Comparison of ENCODE assay signal across 1 cellular context in genomic region chr15:75655911-75656310, GRCh38.
TF ChIP-seq lines count a peak whose summit lies in the region.

No MANE protein-coding gene starts in this region.

TF ChIP-seq in WTC11, 78 proteins besides CTCF, POLR2A, EP300 and RAD21 (continued from another document):
- TF ChIP-seq, protein P1, sequence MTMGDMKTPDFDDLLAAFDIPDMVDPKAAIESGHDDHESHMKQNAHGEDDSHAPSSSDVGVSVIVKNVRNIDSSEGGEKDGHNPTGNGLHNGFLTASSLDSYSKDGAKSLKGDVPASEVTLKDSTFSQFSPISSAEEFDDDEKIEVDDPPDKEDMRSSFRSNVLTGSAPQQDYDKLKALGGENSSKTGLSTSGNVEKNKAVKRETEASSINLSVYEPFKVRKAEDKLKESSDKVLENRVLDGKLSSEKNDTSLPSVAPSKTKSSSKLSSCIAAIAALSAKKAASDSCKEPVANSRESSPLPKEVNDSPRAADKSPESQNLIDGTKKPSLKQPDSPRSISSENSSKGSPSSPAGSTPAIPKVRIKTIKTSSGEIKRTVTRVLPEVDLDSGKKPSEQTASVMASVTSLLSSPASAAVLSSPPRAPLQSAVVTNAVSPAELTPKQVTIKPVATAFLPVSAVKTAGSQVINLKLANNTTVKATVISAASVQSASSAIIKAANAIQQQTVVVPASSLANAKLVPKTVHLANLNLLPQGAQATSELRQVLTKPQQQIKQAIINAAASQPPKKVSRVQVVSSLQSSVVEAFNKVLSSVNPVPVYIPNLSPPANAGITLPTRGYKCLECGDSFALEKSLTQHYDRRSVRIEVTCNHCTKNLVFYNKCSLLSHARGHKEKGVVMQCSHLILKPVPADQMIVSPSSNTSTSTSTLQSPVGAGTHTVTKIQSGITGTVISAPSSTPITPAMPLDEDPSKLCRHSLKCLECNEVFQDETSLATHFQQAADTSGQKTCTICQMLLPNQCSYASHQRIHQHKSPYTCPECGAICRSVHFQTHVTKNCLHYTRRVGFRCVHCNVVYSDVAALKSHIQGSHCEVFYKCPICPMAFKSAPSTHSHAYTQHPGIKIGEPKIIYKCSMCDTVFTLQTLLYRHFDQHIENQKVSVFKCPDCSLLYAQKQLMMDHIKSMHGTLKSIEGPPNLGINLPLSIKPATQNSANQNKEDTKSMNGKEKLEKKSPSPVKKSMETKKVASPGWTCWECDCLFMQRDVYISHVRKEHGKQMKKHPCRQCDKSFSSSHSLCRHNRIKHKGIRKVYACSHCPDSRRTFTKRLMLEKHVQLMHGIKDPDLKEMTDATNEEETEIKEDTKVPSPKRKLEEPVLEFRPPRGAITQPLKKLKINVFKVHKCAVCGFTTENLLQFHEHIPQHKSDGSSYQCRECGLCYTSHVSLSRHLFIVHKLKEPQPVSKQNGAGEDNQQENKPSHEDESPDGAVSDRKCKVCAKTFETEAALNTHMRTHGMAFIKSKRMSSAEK (CRISPR knock-in tag; IDR thresholded peaks at IDR 0.05; ENCODE audit: borderline replicate concordance) = no peak
- TF ChIP-seq CBFB (CRISPR knock-in tag; IDR thresholded peaks at IDR 0.05; ENCODE audit: low read depth) (no peak), ZNF219 (CRISPR knock-in tag; IDR thresholded peaks at IDR 0.05; ENCODE audit: borderline replicate concordance) (no peak), ELF4 (CRISPR knock-in tag; IDR thresholded peaks at IDR 0.05; ENCODE audit: low read depth) (no peak), PRRX2 (CRISPR knock-in tag; IDR thresholded peaks at IDR 0.05) (no peak), ZNF423 (CRISPR knock-in tag; IDR thresholded peaks at IDR 0.05) (no peak), CREM (CRISPR knock-in tag; IDR thresholded peaks at IDR 0.05) (no peak)
- TF ChIP-seq, protein P2, sequence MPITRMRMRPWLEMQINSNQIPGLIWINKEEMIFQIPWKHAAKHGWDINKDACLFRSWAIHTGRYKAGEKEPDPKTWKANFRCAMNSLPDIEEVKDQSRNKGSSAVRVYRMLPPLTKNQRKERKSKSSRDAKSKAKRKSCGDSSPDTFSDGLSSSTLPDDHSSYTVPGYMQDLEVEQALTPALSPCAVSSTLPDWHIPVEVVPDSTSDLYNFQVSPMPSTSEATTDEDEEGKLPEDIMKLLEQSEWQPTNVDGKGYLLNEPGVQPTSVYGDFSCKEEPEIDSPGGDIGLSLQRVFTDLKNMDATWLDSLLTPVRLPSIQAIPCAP (CRISPR knock-in tag; IDR thresholded peaks at IDR 0.05) = no peak
